In genomic region chr5:180494510-180495181, GRCh38 we compare ENCODE assay signal across 8 cellular contexts. TPM values are rescaled to one million over a fixed set of nuclear protein-coding genes. Genes with fewer than 3 reads are reported as not detected.
DNase-seq lines count a peak whose midpoint lies in the region; ATAC-seq and TF ChIP-seq lines count a peak whose summit lies in the region.

No MANE protein-coding gene starts in this region.

- H3K27me3 ChIP-seq in smooth muscle cell (ENCODE audit: low read depth), result no peaks in the 10 kb centered on the region

- H3K27ac Mint-ChIP-seq in MCF 10A (ENCODE audit: low read depth, unreplicated experiment) (peak overlapping the region; percentile 95), immature natural killer cell (peak overlapping the region; percentile 87 to 96 (median 94))

- DNase-seq in AG08396 (ENCODE audit: low spot score) (peak; percentile 69), T-helper 1 cell (peak in 4 of 5 donors; percentile 18 to 55 (median 25)), MCF 10A (ENCODE audit: unreplicated experiment) (peak; percentile 40), immature natural killer cell (peak in 2 of 3 donors; percentile 60 to 65), smooth muscle cell (lab: John Stamatoyannopoulos, UW; ENCODE audit: unreplicated experiment) (peak; percentile 27), DMS114 treated with DMSO at 0.1 percent for 48 hours (lab: John Stamatoyannopoulos, UW; ENCODE audit: unreplicated experiment) (no peak)

- H3K4me3 Mint-ChIP-seq in MCF 10A (ENCODE audit: unreplicated experiment) (peak overlapping the region; percentile 80), immature natural killer cell (peak overlapping the region; percentile 93 to 95 (median 94))

- no TSS peak for BruUV-seq in MCF 10A (replicated peaks; lab: Mats Ljungman, UMichigan)

- peaks cover 53% of the 10 kb centered on the region for H3K79me2 ChIP-seq in smooth muscle cell (ENCODE audit: low read depth)

- peak overlapping the region; percentile 67 for H2AFZ ChIP-seq in smooth muscle cell (ENCODE audit: low read depth)

- 2% methylated on average over 54 of the region's 92 CpGs for WGBS in smooth muscle cell (ENCODE audit: low lambda C conversion rate)

- H3K4me1 Mint-ChIP-seq in MCF 10A (ENCODE audit: insufficient read depth, unreplicated experiment) (peaks cover 35% of the 10 kb centered on the region), immature natural killer cell (peaks cover 29 to 31% of the 10 kb centered on the region in 2 donors)

- H3K27me3 Mint-ChIP-seq in MCF 10A (ENCODE audit: insufficient read depth, unreplicated experiment) (no peaks in the 10 kb centered on the region), immature natural killer cell (ENCODE audit: low read depth in 3 of 3) (peaks cover 4 to 13% (median 5%) of the 10 kb centered on the region in 3 donors)

- peak overlapping the region; percentile 94 for H3K4me3 ChIP-seq in smooth muscle cell

- H3K36me3 Mint-ChIP-seq in MCF 10A (ENCODE audit: insufficient read depth, unreplicated experiment), result peaks cover 22% of the 10 kb centered on the region
- no peaks in the 10 kb centered on the region for H3K36me3 Mint-ChIP-seq in immature natural killer cell

- no peaks in the 10 kb centered on the region for H3K9me3 ChIP-seq in smooth muscle cell (replicated peaks; ENCODE audit: low read depth)

- POLR2A ChIA-PET in MCF 10A (lab: Yijun Ruan, JAX), result interaction anchor here (0.6 to 3.0 kb wide), 26 partner anchors 11 to 422 kb away, joined by 3 to 18 read pairs (median 4); partner anchors contain the start of gene MAPK9

- H4K20me1 ChIP-seq in smooth muscle cell (ENCODE audit: low read depth), result peaks cover 49% of the 10 kb centered on the region

- peak overlapping the region; percentile 87 for H3K27ac ChIP-seq in smooth muscle cell (ENCODE audit: low read depth)

- H3K36me3 ChIP-seq in smooth muscle cell (ENCODE audit: low read depth), result no peaks in the 10 kb centered on the region

- H3K4me1 ChIP-seq in smooth muscle cell (ENCODE audit: low read depth), result peaks cover 18% of the 10 kb centered on the region

- ATAC-seq in GM18870 (IDR thresholded peaks at IDR 0.05; ENCODE audit: unreplicated experiment) (peak; percentile 16), HG03097 (IDR thresholded peaks at IDR 0.05; ENCODE audit: low FRiP score, unreplicated experiment) (peak; percentile 42)

- no peak for TF ChIP-seq CTCF in MCF 10A (IDR thresholded peaks at IDR 0.05; ENCODE audit: unreplicated experiment)
- no peak for TF ChIP-seq CTCF in smooth muscle cell (IDR thresholded peaks at IDR 0.05; ENCODE audit: borderline replicate concordance, insufficient read depth, poor library complexity, severe bottlenecking)

- CTCF ChIA-PET in MCF 10A (lab: Yijun Ruan, JAX), result interaction anchor here (1.1 kb wide), 1 partner anchor 166 kb away, joined by 3 read pairs; no protein-coding TSS in a partner anchor

- H3K9me3 Mint-ChIP-seq in MCF 10A (ENCODE audit: unreplicated experiment) (no peaks in the 10 kb centered on the region), immature natural killer cell (no peaks in the 10 kb centered on the region)

- peak overlapping the region; percentile 95 for H3K9ac ChIP-seq in smooth muscle cell (ENCODE audit: low read depth)

- no peaks in the 10 kb centered on the region for H3F3A ChIP-seq in smooth muscle cell (ENCODE audit: low read depth)

- H3K4me2 ChIP-seq in smooth muscle cell, result peak overlapping the region; percentile 94

- intact Hi-C loops in MCF 10A (cut with micrococcal nuclease), result no loop called here

RNA-seq across cellular contexts. Expression of gene CNOT6, which starts 0.5 kb away (rescaled TPM):
- total RNA-seq in MCF 10A (2022) (67.0 and 73.1 TPM in 2 replicates), smooth muscle cell (19.1 and 19.7 TPM in 2 replicates)
- polyA plus RNA-seq in immature natural killer cell (10 to 100 TPM in 1 of 3 donors, 1 to 10 TPM in 2; 5.8 to 11.2 (median 9.0) TPM), smooth muscle cell (6.2 and 6.6 TPM in 2 replicates)
